In genomic region chr3:178084938-178085816, GRCh38 we compare ENCODE assay signal across 8 cellular contexts.
DNase-seq lines count a peak whose midpoint lies in the region; ATAC-seq, FAIRE-seq and TF ChIP-seq lines count a peak whose summit lies in the region.

No MANE protein-coding gene starts in this region.

- no peak for ATAC-seq in GM18520 (IDR thresholded peaks at IDR 0.05; ENCODE audit: unreplicated experiment)

- no peak for FAIRE-seq in small intestine (lab: Jason Lieb, UNC)

- H3K36me3 ChIP-seq in Peyer's patch = no peaks in the 10 kb centered on the region
- no peaks in the 10 kb centered on the region for H3K36me3 ChIP-seq in kidney epithelial cell (ENCODE audit: control insufficient read depth, insufficient read depth, low read length)
- H3K36me3 ChIP-seq in small intestine (ENCODE audit: control insufficient read depth in 2 of 2, insufficient read depth in 2 of 2, low read length in 2 of 2) = no peaks in the 10 kb centered on the region

- H3K4me1 Mint-ChIP-seq in activated CD4-positive, alpha-beta memory T cell treated with anti-CD3 and anti-CD28 coated beads for 36 hours (ENCODE audit: low read depth) = peaks cover 20% of the 10 kb centered on the region
- peaks cover 3% of the 10 kb centered on the region for H3K4me1 Mint-ChIP-seq in activated CD4-positive, alpha-beta memory T cell treated with anti-CD3 and anti-CD28 coated beads, Interleukin-2, amount 10 ng/mL, durations not matched to agents 7 days and 5 days

- H3K27ac ChIP-seq in Peyer's patch = peak overlapping the region in 2 of 4 donors; percentile 5 to 56
- no peak overlapping the region for H3K27ac ChIP-seq in small intestine (ENCODE audit: low read depth in 1 of 2, low read length in 1 of 2)

- no peak overlapping the region for H3K4me3 Mint-ChIP-seq in activated CD4-positive, alpha-beta memory T cell treated with anti-CD3 and anti-CD28 coated beads for 36 hours
- no peak overlapping the region for H3K4me3 Mint-ChIP-seq in activated CD4-positive, alpha-beta memory T cell treated with anti-CD3 and anti-CD28 coated beads, Interleukin-2, amount 10 ng/mL, durations not matched to agents 7 days and 5 days

- no peak overlapping the region for H3K27ac Mint-ChIP-seq in activated CD4-positive, alpha-beta memory T cell treated with anti-CD3 and anti-CD28 coated beads for 36 hours
- H3K27ac Mint-ChIP-seq in activated CD4-positive, alpha-beta memory T cell treated with anti-CD3 and anti-CD28 coated beads, Interleukin-2, amount 10 ng/mL, durations not matched to agents 7 days and 5 days = no peak overlapping the region

- DNase-seq in activated CD4-positive, alpha-beta memory T cell treated with anti-CD3 and anti-CD28 coated beads for 36 hours = peak; percentile 43
- DNase-seq in activated CD4-positive, alpha-beta memory T cell treated with anti-CD3 and anti-CD28 coated beads, Interleukin-2, amount 10 ng/mL, durations not matched to agents 7 days and 5 days = no peak
- DNase-seq in Peyer's patch (peak; percentile 50 to 77 (median 77)), kidney epithelial cell (ENCODE audit: low read depth) (peak; percentile 57), small intestine (peak; percentile 58), GM10248 (ENCODE audit: extremely low spot score) (no peak)
- DNase-seq in central memory CD4-positive, alpha-beta T cell = peak; percentile 56

- H3K27me3 ChIP-seq in Peyer's patch (no peaks in the 10 kb centered on the region), kidney epithelial cell (ENCODE audit: control insufficient read depth, insufficient read depth, low read length) (no peaks in the 10 kb centered on the region), small intestine (ENCODE audit: control insufficient read depth in 2 of 2, insufficient read depth in 2 of 2, low read length in 2 of 2) (no peaks in the 10 kb centered on the region)

- no peaks in the 10 kb centered on the region for H3K27me3 Mint-ChIP-seq in activated CD4-positive, alpha-beta memory T cell treated with anti-CD3 and anti-CD28 coated beads for 36 hours
- no peaks in the 10 kb centered on the region for H3K27me3 Mint-ChIP-seq in activated CD4-positive, alpha-beta memory T cell treated with anti-CD3 and anti-CD28 coated beads, Interleukin-2, amount 10 ng/mL, durations not matched to agents 7 days and 5 days

- H3K9me3 Mint-ChIP-seq in activated CD4-positive, alpha-beta memory T cell treated with anti-CD3 and anti-CD28 coated beads for 36 hours = no peaks in the 10 kb centered on the region
- H3K9me3 Mint-ChIP-seq in activated CD4-positive, alpha-beta memory T cell treated with anti-CD3 and anti-CD28 coated beads, Interleukin-2, amount 10 ng/mL, durations not matched to agents 7 days and 5 days = no peaks in the 10 kb centered on the region

- no peak for TF ChIP-seq POLR2A in Peyer's patch (IDR thresholded peaks at IDR 0.05)

- TF ChIP-seq CTCF in Peyer's patch (IDR thresholded peaks at IDR 0.05) = no peak
- no peak for TF ChIP-seq CTCF in kidney epithelial cell (IDR thresholded peaks at IDR 0.05; ENCODE audit: insufficient read depth, low read length, poor library complexity, severe bottlenecking)
- TF ChIP-seq CTCF in GM10248 (IDR thresholded peaks at IDR 0.05; ENCODE audit: control extremely low read depth, extremely low read depth, low read depth, missing control alignments) = no peak

- H3K4me3 ChIP-seq in Peyer's patch (no peak overlapping the region), kidney epithelial cell (ENCODE audit: low read depth, low read length) (no peak overlapping the region), small intestine (ENCODE audit: low read depth in 1 of 2, low read length in 2 of 2) (no peak overlapping the region)

- H3K4me1 ChIP-seq in Peyer's patch (peaks cover 0 to 38% (median 0%) of the 10 kb centered on the region in 4 donors), small intestine (ENCODE audit: control insufficient read depth in 2 of 2, insufficient read depth in 1 of 2, low read depth in 1 of 2, low read length in 1 of 2) (peaks cover 0 to 6% of the 10 kb centered on the region in 2 donors)

- intact Hi-C loops in activated CD4-positive, alpha-beta memory T cell treated with anti-CD3 and anti-CD28 coated beads for 36 hours (cut with micrococcal nuclease) = no loop called here

- H3K9me3 ChIP-seq in Peyer's patch (no peaks in the 10 kb centered on the region), small intestine (ENCODE audit: control insufficient read depth, low read depth) (no peaks in the 10 kb centered on the region)

- WGBS in small intestine, 3 donors = 15 to 22% (median 17%) methylated on average over 6 of the region's 6 CpGs

- POLR2A ChIA-PET in activated CD4-positive, alpha-beta memory T cell treated with anti-CD3 and anti-CD28 coated beads for 36 hours (lab: Charles Lee) = interaction anchor here (0.5 kb wide), 1 partner anchor 79 kb away, joined by 3 read pairs; no protein-coding TSS in a partner anchor
- POLR2A ChIA-PET in activated CD4-positive, alpha-beta memory T cell treated with anti-CD3 and anti-CD28 coated beads, Interleukin-2, amount 10 ng/mL, durations not matched to agents 7 days and 5 days (lab: Charles Lee) = no interaction called here
- POLR2A ChIA-PET in GM10248 (lab: Yijun Ruan, JAX) = no interaction called here

- CTCF ChIA-PET in activated CD4-positive, alpha-beta memory T cell treated with anti-CD3 and anti-CD28 coated beads for 36 hours (lab: Charles Lee) = interaction anchor here (0.6 to 1.1 kb wide), 3 partner anchors 12 to 549 kb away, joined by 3 read pairs; no protein-coding TSS in a partner anchor
- CTCF ChIA-PET in activated CD4-positive, alpha-beta memory T cell treated with anti-CD3 and anti-CD28 coated beads, Interleukin-2, amount 10 ng/mL, durations not matched to agents 7 days and 5 days (lab: Charles Lee) = no interaction called here
- CTCF ChIA-PET in GM10248 (lab: Yijun Ruan, JAX) = interaction anchor here (1.3 to 2.2 kb wide), 4 partner anchors 9 to 13 kb away, joined by 3 to 7 read pairs (median 4); no protein-coding TSS in a partner anchor

- no peaks in the 10 kb centered on the region for H3K36me3 Mint-ChIP-seq in activated CD4-positive, alpha-beta memory T cell treated with anti-CD3 and anti-CD28 coated beads for 36 hours
- no peaks in the 10 kb centered on the region for H3K36me3 Mint-ChIP-seq in activated CD4-positive, alpha-beta memory T cell treated with anti-CD3 and anti-CD28 coated beads, Interleukin-2, amount 10 ng/mL, durations not matched to agents 7 days and 5 days (ENCODE audit: low read depth)

Comparison
In these comparisons a context has a peak if more than half of its experiments do, and no peak if none do; other contexts are left out.
1. DNase-seq: peak in activated CD4-positive, alpha-beta memory T cell treated with anti-CD3 and anti-CD28 coated beads for 36 hours (single experiment), Peyer's patch (3 of 3), central memory CD4-positive, alpha-beta T cell (single experiment), kidney epithelial cell (single experiment) and small intestine (single experiment); none in activated CD4-positive, alpha-beta memory T cell treated with anti-CD3 and anti-CD28 coated beads, Interleukin-2, amount 10 ng/mL, durations not matched to agents 7 days and 5 days (single experiment) and GM10248 (single experiment).